Comparison of ENCODE assay signal across 30 cellular contexts in the genomic region with DNA sequence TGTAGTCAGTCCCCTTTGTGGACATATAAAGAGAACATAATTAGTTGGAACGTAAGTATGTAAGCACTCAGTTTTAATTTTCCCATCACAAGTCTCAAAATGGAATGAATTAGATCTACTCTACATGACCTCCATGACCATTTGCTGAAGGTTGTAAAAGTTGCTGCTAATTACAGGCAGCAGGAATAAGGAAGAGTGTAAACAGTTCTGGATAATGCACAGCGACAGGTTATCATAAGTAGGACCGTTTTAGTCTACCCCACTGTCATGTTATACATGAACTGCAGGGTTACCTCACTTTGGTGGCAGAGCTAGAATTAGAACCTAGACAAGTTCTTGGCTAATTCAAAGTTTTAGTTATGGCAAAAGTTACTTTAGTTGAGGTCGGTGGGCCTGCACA. TPM values are rescaled to one million over a fixed set of nuclear protein-coding genes. Genes with fewer than 3 reads are reported as not detected.
"Had no signal": no experiment of that assay in that cellular context is flagged by ENCODE, and none has a peak within 500 bp of the region (broad histone marks: within the 10 kb centered on the region; RNA-seq: fewer than 3 reads in every experiment).

No MANE protein-coding gene starts in this region.

- H2AFZ ChIP-seq: hepatocyte, neural progenitor cell had no signal

- H3K9me3 Mint-ChIP-seq: activated CD4-positive, alpha-beta T cell treated with anti-CD3 and anti-CD28 coated beads, Interleukin-2, amount 10 ng/mL, durations not matched to agents 24 days and 14 days; activated naive CD4-positive, alpha-beta T cell treated with anti-CD3 and anti-CD28 coated beads, Interleukin-2, amount 50 U/mL, for 24 hours; activated T-cell treated with anti-CD3 and anti-CD28 coated beads, Interleukin-2, amount 50 U/mL, for 72 hours; central memory CD8-positive, alpha-beta T cell; effector memory CD8-positive, alpha-beta T cell; neural progenitor cell; stimulated activated memory B cell treated with anti-CD40 and anti-IgM and Interleukin-4, amounts not matched to agents 10 μg/mL and 1 μg/mL and 100 μg/mL, for 72 hours had no signal

- H3K4me2 ChIP-seq: hepatocyte, neural progenitor cell had no signal

- H3K9me3 ChIP-seq: adrenal gland, ascending aorta, colonic mucosa, esophagus muscularis mucosa, stomach, suprapubic skin, tibial nerve, uterus had no signal

- H3K27ac Mint-ChIP-seq: activated CD4-positive, alpha-beta T cell treated with anti-CD3 and anti-CD28 coated beads, Interleukin-2, amount 10 ng/mL, durations not matched to agents 24 days and 14 days; activated naive CD4-positive, alpha-beta T cell treated with anti-CD3 and anti-CD28 coated beads, Interleukin-2, amount 50 U/mL, for 24 hours; effector memory CD8-positive, alpha-beta T cell; neural progenitor cell; stimulated activated memory B cell treated with anti-CD40 and anti-IgM and Interleukin-4, amounts not matched to agents 10 μg/mL and 1 μg/mL and 100 μg/mL, for 72 hours had no signal

- H3K36me3 ChIP-seq: colonic mucosa, uterus had no signal

- H3K4me3 ChIP-seq: adrenal gland, ascending aorta, colonic mucosa, dorsolateral prefrontal cortex, esophagus muscularis mucosa, hepatocyte, neural progenitor cell, stomach, suprapubic skin, tibial nerve, uterus had no signal

- H3K27me3 Mint-ChIP-seq: activated CD4-positive, alpha-beta T cell treated with anti-CD3 and anti-CD28 coated beads, Interleukin-2, amount 10 ng/mL, durations not matched to agents 24 days and 14 days; activated naive CD4-positive, alpha-beta T cell treated with anti-CD3 and anti-CD28 coated beads, Interleukin-2, amount 50 U/mL, for 24 hours; central memory CD8-positive, alpha-beta T cell; effector memory CD8-positive, alpha-beta T cell; stimulated activated memory B cell treated with anti-CD40 and anti-IgM and Interleukin-4, amounts not matched to agents 10 μg/mL and 1 μg/mL and 100 μg/mL, for 72 hours had no signal

- DNase-seq: activated CD4-positive, alpha-beta T cell treated with anti-CD3 and anti-CD28 coated beads, Interleukin-2, amount 10 ng/mL, durations not matched to agents 24 days and 14 days; activated CD8-positive, alpha-beta memory T cell treated with anti-CD3 and anti-CD28 coated beads, Interleukin-2, amount 50 U/mL, for 48 hours; activated effector memory CD4-positive, alpha-beta T cell treated with Interleukin-2 at 50 U/mL for 16 hours; activated T-cell treated with anti-CD3 and anti-CD28 coated beads, Interleukin-2, amount 50 U/mL, for 72 hours; adrenal gland; brain microvascular endothelial cell; colonic mucosa; dorsolateral prefrontal cortex; effector memory CD8-positive, alpha-beta T cell; glutamatergic neuron; kidney glomerular epithelial cell; small intestine; stomach; uterus had no signal

- H3K27ac ChIP-seq: adrenal gland, ascending aorta, brain microvascular endothelial cell, colonic mucosa, dorsolateral prefrontal cortex, esophagus muscularis mucosa, hepatocyte, neural progenitor cell, stomach, suprapubic skin, tibial nerve, uterus had no signal

- H3K27me3 ChIP-seq: adrenal gland, ascending aorta, brain microvascular endothelial cell, colonic mucosa, dorsolateral prefrontal cortex, esophagus muscularis mucosa, hepatocyte, neural progenitor cell, stomach, suprapubic skin, tibial nerve, uterus had no signal

- H3K4me3 Mint-ChIP-seq: activated CD4-positive, alpha-beta T cell treated with anti-CD3 and anti-CD28 coated beads, Interleukin-2, amount 10 ng/mL, durations not matched to agents 24 days and 14 days; activated naive CD4-positive, alpha-beta T cell treated with anti-CD3 and anti-CD28 coated beads, Interleukin-2, amount 50 U/mL, for 24 hours; activated T-cell treated with anti-CD3 and anti-CD28 coated beads, Interleukin-2, amount 50 U/mL, for 72 hours; central memory CD8-positive, alpha-beta T cell; effector memory CD8-positive, alpha-beta T cell; neural progenitor cell; stimulated activated memory B cell treated with anti-CD40 and anti-IgM and Interleukin-4, amounts not matched to agents 10 μg/mL and 1 μg/mL and 100 μg/mL, for 72 hours had no signal

- H3K9ac ChIP-seq: neural progenitor cell had no signal

- ATAC-seq: activated CD4-positive, CD25-positive, alpha-beta regulatory T cell treated with anti-CD3 and anti-CD28 coated beads, Interleukin-2, amount 50 U/mL, for 24 hours; activated T-cell treated with anti-CD3 and anti-CD28 coated beads, Interleukin-2, amount 50 U/mL, for 72 hours; effector memory CD8-positive, alpha-beta T cell; sciatic nerve; stimulated activated memory B cell treated with anti-CD40 and anti-IgM and Interleukin-4, amounts not matched to agents 10 μg/mL and 1 μg/mL and 100 μg/mL, for 72 hours had no signal

RNA-seq across cellular contexts. Expression of gene OPRD1, which starts 53.5 kb away (rescaled TPM):
- total RNA-seq: activated CD8-positive, alpha-beta memory T cell treated with anti-CD3 and anti-CD28 coated beads for 36 hours; activated T-cell treated with anti-CD3 and anti-CD28 coated beads, Interleukin-2, amount 50 U/mL, for 72 hours; ascending aorta; liver; myocyte; omental fat pad; sciatic nerve; suprapubic skin; T-helper 2 cell treated with Interferon-gamma antibody and Interleukin-4, amounts not matched to agents 100 ng/mL and 5 ng/mL, for 36 hours; tibial nerve had no signal
